8 cellular contexts compared by ENCODE assay signal in the genomic region with DNA sequence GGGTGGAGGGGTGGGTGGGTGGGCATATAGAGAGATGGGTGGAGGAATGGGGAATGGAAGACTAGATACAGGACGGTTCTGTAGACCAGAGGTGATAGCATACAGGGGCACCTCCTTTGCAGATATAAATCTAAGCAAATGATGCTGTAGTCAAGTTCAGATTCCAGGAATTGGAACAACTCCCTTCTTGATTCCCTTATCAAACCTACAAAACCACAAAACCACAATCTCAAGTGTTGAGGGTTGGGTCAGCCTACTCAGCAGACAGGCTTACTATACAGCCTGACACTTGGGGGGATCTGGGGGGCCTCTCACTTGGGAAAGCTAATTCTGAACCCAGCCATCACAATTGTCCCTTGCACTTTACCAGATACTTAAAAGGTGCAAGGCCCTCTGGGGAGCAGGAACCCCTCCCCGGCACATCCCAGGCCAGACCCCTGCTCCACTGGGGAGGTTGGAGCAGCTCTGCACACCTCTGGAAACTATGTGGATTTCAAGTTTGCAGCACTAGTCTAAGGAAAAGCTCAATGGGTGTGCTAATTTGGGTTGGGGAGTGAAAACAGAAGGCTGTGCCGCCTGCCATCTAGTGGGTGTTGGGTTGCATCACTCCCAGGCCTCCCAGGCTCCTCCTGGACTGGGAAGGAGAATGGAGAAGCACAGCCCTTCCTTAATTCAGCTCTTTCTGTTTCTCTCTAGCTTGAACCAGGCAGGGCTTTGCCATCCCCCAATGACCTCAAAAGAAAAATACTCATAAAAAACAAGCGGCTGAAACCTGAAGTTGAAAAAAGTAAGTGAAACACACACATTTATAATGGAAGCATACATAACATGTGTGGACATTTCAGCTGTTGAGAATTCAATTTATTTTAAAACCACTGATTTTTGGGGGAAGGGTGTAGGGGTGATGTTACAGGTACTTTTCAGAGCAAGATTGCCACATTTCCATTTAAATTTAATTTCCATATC.
DNase-seq lines count a peak whose midpoint lies in the region; ATAC-seq, FAIRE-seq and TF ChIP-seq lines count a peak whose summit lies in the region.

No MANE protein-coding gene starts in this region.

- FAIRE-seq in GM12891 (lab: Jason Lieb, UNC) (peak; percentile 59), endothelial cell of umbilical vein (lab: Jason Lieb, UNC) (no peak)

- no peak overlapping the region for H2BK15ac ChIP-seq in mesendoderm (replicated peaks; ENCODE audit: low read depth)

- no peak for TF ChIP-seq POLR2A in GM12891 (IDR thresholded peaks at IDR 0.05; ENCODE audit: low read depth, low read length)
- TF ChIP-seq POLR2A in Peyer's patch (IDR thresholded peaks at IDR 0.05): no peak
- TF ChIP-seq POLR2A in endothelial cell of umbilical vein (IDR thresholded peaks at IDR 0.05; ENCODE audit: low read depth, low read length): no peak

- no peak overlapping the region for H3K18ac ChIP-seq in mesendoderm (ENCODE audit: low read length)

- in situ Hi-C loops in ACHN (cut with HindIII; ENCODE audit: low pct_ligation_motif_present, low pct_unique_long_range_greater_than_20kb, low sequenced_read_pairs): no loop called here

- H3K36me3 ChIP-seq in KMS-11 (ENCODE audit: insufficient read depth): no peaks in the 10 kb centered on the region
- no peaks in the 10 kb centered on the region for H3K36me3 ChIP-seq in Peyer's patch
- no peaks in the 10 kb centered on the region for H3K36me3 ChIP-seq in endothelial cell of umbilical vein (ENCODE audit: control insufficient read depth in 2 of 2, extremely low read depth in 1 of 2, insufficient read depth in 2 of 2, low read length in 2 of 2)
- no peaks in the 10 kb centered on the region for H3K36me3 ChIP-seq in mesendoderm (ENCODE audit: control insufficient read depth, insufficient read depth, low read length)

- H3K79me1 ChIP-seq in mesendoderm (ENCODE audit: low read length): no peaks in the 10 kb centered on the region

- no peak overlapping the region for H3K4ac ChIP-seq in mesendoderm (ENCODE audit: low read depth, low read length)

- no peaks in the 10 kb centered on the region for H3K9me1 ChIP-seq in endothelial cell of umbilical vein (replicated peaks; ENCODE audit: control insufficient read depth, extremely low read depth, insufficient read depth, low read length)

- TF ChIP-seq CTCF in KMS-11 (conservative IDR thresholded peaks at IDR 0.05; ENCODE audit: low read depth, low read length) (peak; percentile 56), Peyer's patch (IDR thresholded peaks at IDR 0.05) (peak in 4 of 6 experiments; percentile 41 to 64 (median 56)), endothelial cell of umbilical vein (IDR thresholded peaks at IDR 0.05; ENCODE audit: extremely low read depth in 1 of 2, insufficient read depth in 1 of 2, low read depth in 1 of 2, low read length in 2 of 2) (peak; percentile 54 to 80)

- H4K8ac ChIP-seq in mesendoderm (ENCODE audit: low read depth, low read length): no peak overlapping the region

- H3K9me3 ChIP-seq in Peyer's patch (no peaks in the 10 kb centered on the region), endothelial cell of umbilical vein (replicated peaks; ENCODE audit: control insufficient read depth, insufficient read depth, low read length) (no peaks in the 10 kb centered on the region)

- DNase-seq in ACHN: peak; percentile 58
- no peak for DNase-seq in GM12891 (ENCODE audit: insufficient read length, low spot score)
- DNase-seq in Peyer's patch: peak in 2 of 3 donors; percentile 57 to 66
- DNase-seq in endothelial cell of umbilical vein (ENCODE audit: low read depth, low spot score): peak; percentile 37
- DNase-seq in mesendoderm: peak; percentile 88

- no peak overlapping the region for H3K56ac ChIP-seq in mesendoderm (ENCODE audit: low read length)

- H2AFZ ChIP-seq in KMS-11 (ENCODE audit: low read depth) (no peak overlapping the region), endothelial cell of umbilical vein (ENCODE audit: low read depth, low read length) (no peak overlapping the region)

- H3K4me2 ChIP-seq in KMS-11 (peak overlapping the region; percentile 46), endothelial cell of umbilical vein (ENCODE audit: insufficient read depth, low read length) (no peak overlapping the region), mesendoderm (ENCODE audit: low read length) (no peak overlapping the region)

- H3K4me1 ChIP-seq in KMS-11 (ENCODE audit: low read depth, poor library complexity, severe bottlenecking) (peaks cover 57% of the 10 kb centered on the region), Peyer's patch (peaks cover 0 to 24% (median 0%) of the 10 kb centered on the region in 4 donors), endothelial cell of umbilical vein (ENCODE audit: control insufficient read depth, extremely low read depth, insufficient read depth, low read length) (no peaks in the 10 kb centered on the region), mesendoderm (ENCODE audit: control insufficient read depth, low read depth, low read length) (no peaks in the 10 kb centered on the region)

- CTCF ChIA-PET in endothelial cell of umbilical vein (lab: Charles Lee): interaction anchor here (0.6 to 2.5 kb wide), 28 partner anchors 10 to 643 kb away, joined by 3 to 38 read pairs (median 4); no protein-coding TSS in a partner anchor

- WGBS in mesendoderm (ENCODE audit: extremely low coverage, insufficient coverage, low lambda C conversion rate): no CpG with 5 or more reads among the region's 4 CpGs

- H2BK120ac ChIP-seq in mesendoderm (ENCODE audit: low read depth, low read length): no peak overlapping the region

- H3K27ac ChIP-seq in KMS-11 (no peak overlapping the region), Peyer's patch (no peak overlapping the region), endothelial cell of umbilical vein (ENCODE audit: insufficient read depth, low read depth, low read length) (no peak overlapping the region), mesendoderm (ENCODE audit: low read depth, low read length) (no peak overlapping the region)

- H3K9ac ChIP-seq in KMS-11 (no peak overlapping the region), endothelial cell of umbilical vein (replicated peaks; ENCODE audit: extremely low read depth, insufficient read depth, low read length) (no peak overlapping the region), mesendoderm (ENCODE audit: low read length) (no peak overlapping the region)

- H4K20me1 ChIP-seq in KMS-11 (ENCODE audit: insufficient read depth) (no peaks in the 10 kb centered on the region), endothelial cell of umbilical vein (replicated peaks; ENCODE audit: control insufficient read depth, extremely low read depth, insufficient read depth, low read length) (no peaks in the 10 kb centered on the region)

- H3K27me3 ChIP-seq in KMS-11 (ENCODE audit: insufficient read depth, low read depth): no peaks in the 10 kb centered on the region
- H3K27me3 ChIP-seq in Peyer's patch: no peaks in the 10 kb centered on the region
- H3K27me3 ChIP-seq in endothelial cell of umbilical vein (ENCODE audit: control insufficient read depth in 2 of 2, insufficient read depth in 2 of 2, low read length in 2 of 2): no peaks in the 10 kb centered on the region
- H3K27me3 ChIP-seq in mesendoderm (ENCODE audit: insufficient read depth, low read length, poor library complexity): no peaks in the 10 kb centered on the region

- POLR2A ChIA-PET in endothelial cell of umbilical vein (lab: Charles Lee): no interaction called here

- H2BK5ac ChIP-seq in mesendoderm (ENCODE audit: low read length): no peak overlapping the region

- BruUV-seq in endothelial cell of umbilical vein (replicated peaks; lab: Mats Ljungman, UMichigan): no TSS peak

- dilution Hi-C loops in endothelial cell of umbilical vein (cut with MboI; ENCODE audit: extremely low pct_ligation_motif_present, low sequenced_read_pairs): no loop called here

- H3K4me3 ChIP-seq in KMS-11 (IDR thresholded peaks at IDR 0.05; ENCODE audit: insufficient read depth, low read depth, low read length): no peak overlapping the region
- H3K4me3 ChIP-seq in Peyer's patch: no peak overlapping the region
- no peak overlapping the region for H3K4me3 ChIP-seq in endothelial cell of umbilical vein (replicated peaks in 1 of 3; ENCODE audit: insufficient read depth in 1 of 3, low read depth in 1 of 3, low read length in 3 of 3)
- H3K4me3 ChIP-seq in mesendoderm (ENCODE audit: low read length): no peak overlapping the region

- H2AK5ac ChIP-seq in mesendoderm (ENCODE audit: low read length): no peak overlapping the region

- ATAC-seq in HG03521 (IDR thresholded peaks at IDR 0.05; ENCODE audit: unreplicated experiment) (no peak), HG03039 (IDR thresholded peaks at IDR 0.05; ENCODE audit: unreplicated experiment) (no peak)

- no peaks in the 10 kb centered on the region for H3K79me2 ChIP-seq in KMS-11 (ENCODE audit: insufficient read depth, low read depth)
- no peaks in the 10 kb centered on the region for H3K79me2 ChIP-seq in endothelial cell of umbilical vein (ENCODE audit: control insufficient read depth, insufficient read depth, low read length)
- H3K79me2 ChIP-seq in mesendoderm (ENCODE audit: control insufficient read depth, insufficient read depth, low read length): no peaks in the 10 kb centered on the region

- H4K5ac ChIP-seq in mesendoderm (ENCODE audit: low read length): no peak overlapping the region

- no peak overlapping the region for H3K23ac ChIP-seq in mesendoderm (ENCODE audit: low read length)

- intact Hi-C loops in endothelial cell of umbilical vein (cut with micrococcal nuclease): loop anchor here (1.0 kb wide), 3 partner anchors 539 to 634 kb away; no protein-coding TSS in a partner anchor

TF ChIP-seq in GM12891, 5 proteins besides CTCF, POLR2A, EP300 and RAD21:
- no peak for TF ChIP-seq SPI1 (IDR thresholded peaks at IDR 0.05; ENCODE audit: low read depth, low read length)

TF ChIP-seq in endothelial cell of umbilical vein, 7 proteins besides CTCF, POLR2A, EP300 and RAD21:
- TF ChIP-seq JUN (IDR thresholded peaks at IDR 0.05; ENCODE audit: borderline replicate concordance, insufficient read depth, insufficient read length, low read depth) (no peak), GATA2 (IDR thresholded peaks at IDR 0.05; ENCODE audit: insufficient read depth, insufficient read length, low read depth, low read length) (no peak), MYC (IDR thresholded peaks at IDR 0.05; ENCODE audit: low read depth, low read length) (no peak), EZH2 (IDR thresholded peaks at IDR 0.05; ENCODE audit: borderline replicate concordance, low read depth, low read length, severe bottlenecking) (no peak), POLR2AphosphoS5 (IDR thresholded peaks at IDR 0.05; ENCODE audit: insufficient read depth, low read depth, low read length) (no peak), FOS (IDR thresholded peaks at IDR 0.05; ENCODE audit: borderline replicate concordance, insufficient read depth, low read length) (no peak)
- TF ChIP-seq, protein P1, sequence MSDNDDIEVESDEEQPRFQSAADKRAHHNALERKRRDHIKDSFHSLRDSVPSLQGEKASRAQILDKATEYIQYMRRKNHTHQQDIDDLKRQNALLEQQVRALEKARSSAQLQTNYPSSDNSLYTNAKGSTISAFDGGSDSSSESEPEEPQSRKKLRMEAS (IDR thresholded peaks at IDR 0.05; ENCODE audit: insufficient read depth, insufficient read length): no peak
TF ChIP-seq in endothelial cell of umbilical vein: peak in this region for 0.
